ENCODE assay signal across 8 cellular contexts in the genomic region with DNA sequence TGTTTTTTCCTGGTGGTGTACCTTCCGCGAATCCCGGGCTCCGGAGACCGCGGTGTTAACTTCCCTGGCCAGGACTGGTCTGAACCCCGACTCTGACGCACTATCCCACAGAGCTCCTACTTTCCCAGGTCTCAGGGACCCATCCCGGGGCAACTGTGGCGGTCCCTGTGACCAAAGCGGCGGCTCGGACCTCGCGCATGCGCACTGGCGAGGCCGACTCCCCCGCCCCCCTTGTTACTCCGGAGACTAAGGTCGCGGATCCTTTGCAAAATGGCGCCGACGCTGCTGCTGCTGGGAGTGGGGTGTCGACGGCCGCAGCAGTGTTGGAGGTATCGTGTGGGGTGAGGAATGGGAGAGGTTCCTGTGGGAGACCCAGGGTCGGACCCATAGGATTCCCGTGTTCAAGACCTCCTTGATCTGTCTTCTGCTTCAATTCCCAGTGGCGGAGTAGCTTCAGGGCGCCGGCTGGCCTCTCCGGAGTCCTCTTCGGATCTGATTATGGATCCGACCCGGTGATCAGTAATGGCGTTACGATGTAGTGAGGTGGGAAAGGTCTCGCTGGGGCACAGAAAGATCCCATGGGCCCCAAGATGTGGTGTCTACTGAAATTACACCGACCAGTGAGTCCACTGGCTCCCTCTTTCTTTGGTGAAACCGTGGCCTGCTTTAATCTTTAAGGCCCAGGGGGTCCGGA.
DNase-seq lines count a peak whose midpoint lies in the region; ATAC-seq and TF ChIP-seq lines count a peak whose summit lies in the region.

No MANE protein-coding gene starts in this region.

- no peaks in the 10 kb centered on the region for H3K4me1 Mint-ChIP-seq in activated T-helper 17 cell treated with anti-CD3 and anti-CD28 coated beads, Interleukin-2, amount 50 U/mL, for 72 hours

- H3K27ac ChIP-seq in HUES48 (ENCODE audit: low read depth, low read length), result no peak overlapping the region

- H3K4me3 Mint-ChIP-seq in activated T-helper 17 cell treated with anti-CD3 and anti-CD28 coated beads, Interleukin-2, amount 50 U/mL, for 72 hours, result no peak overlapping the region

- H3K27me3 Mint-ChIP-seq in activated T-helper 17 cell treated with anti-CD3 and anti-CD28 coated beads, Interleukin-2, amount 50 U/mL, for 72 hours, result no peaks in the 10 kb centered on the region

- no peaks in the 10 kb centered on the region for H3K36me3 ChIP-seq in HUES48 (ENCODE audit: control insufficient read depth, insufficient read depth, low read length)
- no peaks in the 10 kb centered on the region for H3K36me3 ChIP-seq in skeletal muscle satellite cell (ENCODE audit: insufficient read depth, low read length)

- DNase-seq in astrocyte of the hippocampus (ENCODE audit: low read depth, low spot score), result peak; percentile 13
- peak; percentile 74 for DNase-seq in iPS-NIHi11 (ENCODE audit: low spot score)
- no peak for DNase-seq in GM20000 (ENCODE audit: low spot score)
- no peak for DNase-seq in DMS79 (lab: John Stamatoyannopoulos, UW)

- H3K9me3 ChIP-seq in HUES48 (ENCODE audit: control insufficient read depth, insufficient read depth, low read length), result peaks cover 35% of the 10 kb centered on the region
- H3K9me3 ChIP-seq in skeletal muscle satellite cell (replicated peaks; ENCODE audit: low read length), result peaks cover 14% of the 10 kb centered on the region

- peak overlapping the region; percentile 67 for H3K4me3 ChIP-seq in HUES48 (ENCODE audit: low read depth, low read length)
- peak overlapping the region; percentile 74 for H3K4me3 ChIP-seq in skeletal muscle satellite cell (ENCODE audit: low read length)

- peak overlapping the region; percentile 82 for H3K4me2 ChIP-seq in skeletal muscle satellite cell (ENCODE audit: low read length)

- no peaks in the 10 kb centered on the region for H3K36me3 Mint-ChIP-seq in activated T-helper 17 cell treated with anti-CD3 and anti-CD28 coated beads, Interleukin-2, amount 50 U/mL, for 72 hours (ENCODE audit: low read depth)

- H3K27me3 ChIP-seq in HUES48 (ENCODE audit: control insufficient read depth, insufficient read depth, low read length) (no peaks in the 10 kb centered on the region), skeletal muscle satellite cell (ENCODE audit: control insufficient read depth, insufficient read depth, low read length) (no peaks in the 10 kb centered on the region)

- H3K4me1 ChIP-seq in HUES48 (ENCODE audit: control insufficient read depth, insufficient read depth, low read length) (no peaks in the 10 kb centered on the region), skeletal muscle satellite cell (ENCODE audit: control insufficient read depth, insufficient read depth, low read length) (no peaks in the 10 kb centered on the region)

- peaks cover 10% of the 10 kb centered on the region for H3K9me3 Mint-ChIP-seq in activated T-helper 17 cell treated with anti-CD3 and anti-CD28 coated beads, Interleukin-2, amount 50 U/mL, for 72 hours

- no peak overlapping the region for H3K9ac ChIP-seq in HUES48 (ENCODE audit: low read depth, low read length)
- H3K9ac ChIP-seq in skeletal muscle satellite cell (ENCODE audit: low read depth, low read length), result peak overlapping the region; percentile 62

- TF ChIP-seq CTCF in GM20000 (IDR thresholded peaks at IDR 0.05; ENCODE audit: extremely low read depth, missing control alignments), result no peak

- H3K27ac Mint-ChIP-seq in activated T-helper 17 cell treated with anti-CD3 and anti-CD28 coated beads, Interleukin-2, amount 50 U/mL, for 72 hours, result no peak overlapping the region

- ATAC-seq in activated T-helper 17 cell treated with anti-CD3 and anti-CD28 coated beads, Interleukin-2, amount 50 U/mL, for 72 hours (replicated peaks), result no peak
- ATAC-seq in HG02885 (IDR thresholded peaks at IDR 0.05; ENCODE audit: poor library complexity, unreplicated experiment), result no peak

Comparison
In these comparisons a context has a peak if more than half of its experiments do, and no peak if none do; other contexts are left out.
1. DNase-seq: peak in astrocyte of the hippocampus (single experiment) and iPS-NIHi11 (single experiment); none in GM20000 (single experiment) and DMS79 (single experiment).